ENCODE assay signal across 20 cellular contexts in genomic region chr1:42639116-42639515, GRCh38. TPM values are rescaled to one million over a fixed set of nuclear protein-coding genes. Genes with fewer than 3 reads are reported as not detected.
DNase-seq lines count a peak whose midpoint lies in the region; ATAC-seq and TF ChIP-seq lines count a peak whose summit lies in the region.
"Had no signal": no experiment of that assay in that cellular context is flagged by ENCODE, and none has a peak within 500 bp of the region (broad histone marks: within the 10 kb centered on the region; RNA-seq: fewer than 3 reads in every experiment).

No MANE protein-coding gene starts in this region.

- H3K9ac ChIP-seq in GM23248 (no peak overlapping the region), trophoblast cell (ENCODE audit: low read length) (no peak overlapping the region)

- ATAC-seq in GM21423 (IDR thresholded peaks at IDR 0.05; ENCODE audit: unreplicated experiment) (no peak), HG03565 (IDR thresholded peaks at IDR 0.05; ENCODE audit: unreplicated experiment) (no peak)
- ATAC-seq: A549, HCT116, SK-N-SH treated with all-trans-retinoic acid at 6 μM for 48 hours had no signal

- H3K9me2 ChIP-seq in GM23248 (ENCODE audit: insufficient read depth) = no peaks in the 10 kb centered on the region

- H2BK120ac ChIP-seq in trophoblast cell (ENCODE audit: insufficient read depth, low read length, poor library complexity) = no peak overlapping the region

- no peak overlapping the region for H3K4me3 ChIP-seq in GM23248
- no peak overlapping the region for H3K4me3 ChIP-seq in WERI-Rb-1 (ENCODE audit: low read depth, low read length)
- H3K4me3 ChIP-seq in choroid plexus epithelial cell (ENCODE audit: low read depth, low read length) = no peak overlapping the region
- no peak overlapping the region for H3K4me3 ChIP-seq in trophoblast cell (ENCODE audit: low read depth, low read length)
- no peak overlapping the region for H3K4me3 ChIP-seq in left ventricle myocardium inferior
- H3K4me3 ChIP-seq: A549 had no signal

- intact Hi-C loops in left ventricle myocardium inferior (cut with micrococcal nuclease) = no loop called here

- H3K4me1 ChIP-seq in GM23248 (ENCODE audit: insufficient read depth) (no peaks in the 10 kb centered on the region), trophoblast cell (ENCODE audit: control insufficient read depth in 1 of 2, insufficient read depth in 2 of 2, low read length in 2 of 2) (no peaks in the 10 kb centered on the region), left ventricle myocardium inferior (no peaks in the 10 kb centered on the region)
- H3K4me1 ChIP-seq: A549, BE2C had no signal

- no peaks in the 10 kb centered on the region for H3K9me3 ChIP-seq in GM23248 (ENCODE audit: low read depth)
- H3K9me3 ChIP-seq in WERI-Rb-1 (ENCODE audit: severe bottlenecking) = peaks cover 2% of the 10 kb centered on the region
- no peaks in the 10 kb centered on the region for H3K9me3 ChIP-seq in trophoblast cell (ENCODE audit: insufficient read depth, low read depth, low read length)
- H3K9me3 ChIP-seq in left ventricle myocardium inferior (replicated peaks) = no peaks in the 10 kb centered on the region
- H3K9me3 ChIP-seq: A549, BE2C had no signal

- H4K20me1 ChIP-seq in GM23248 (ENCODE audit: insufficient read depth) = no peaks in the 10 kb centered on the region

- no peak overlapping the region for H2AK5ac ChIP-seq in trophoblast cell (ENCODE audit: low read length)

- H3K36me3 ChIP-seq in GM23248 (ENCODE audit: low read depth) = no peaks in the 10 kb centered on the region
- no peaks in the 10 kb centered on the region for H3K36me3 ChIP-seq in WERI-Rb-1
- H3K36me3 ChIP-seq in trophoblast cell (ENCODE audit: control insufficient read depth in 1 of 2, insufficient read depth in 2 of 2, low read length in 2 of 2) = no peaks in the 10 kb centered on the region
- H3K36me3 ChIP-seq in left ventricle myocardium inferior = no peaks in the 10 kb centered on the region
- H3K36me3 ChIP-seq: BE2C had no signal

- no peak overlapping the region for H3K18ac ChIP-seq in trophoblast cell (ENCODE audit: low read length)

- no peak overlapping the region for H2BK5ac ChIP-seq in trophoblast cell (ENCODE audit: low read depth, low read length, poor library complexity)

- H4K12ac ChIP-seq in trophoblast cell (ENCODE audit: low read depth, low read length) = no peak overlapping the region

- H3K23ac ChIP-seq in trophoblast cell (ENCODE audit: low read length) = no peak overlapping the region

- no peaks in the 10 kb centered on the region for H3K27me3 ChIP-seq in GM23248 (replicated peaks; ENCODE audit: insufficient read depth)
- H3K27me3 ChIP-seq in WERI-Rb-1 (ENCODE audit: insufficient read depth, low read depth, severe bottlenecking) = no peaks in the 10 kb centered on the region
- H3K27me3 ChIP-seq in trophoblast cell (ENCODE audit: insufficient read depth, low read length) = no peaks in the 10 kb centered on the region
- no peaks in the 10 kb centered on the region for H3K27me3 ChIP-seq in left ventricle myocardium inferior (ENCODE audit: low read depth)
- H3K27me3 ChIP-seq: BE2C had no signal

- no peaks in the 10 kb centered on the region for H3K79me1 ChIP-seq in trophoblast cell (ENCODE audit: low read length)

- no peak overlapping the region for H4K91ac ChIP-seq in trophoblast cell (ENCODE audit: low read depth, low read length)

- no peak overlapping the region for H2BK12ac ChIP-seq in trophoblast cell (ENCODE audit: low read length)

- H3K4ac ChIP-seq in trophoblast cell (ENCODE audit: low read depth, low read length) = no peak overlapping the region

- H3K79me2 ChIP-seq in GM23248 (ENCODE audit: insufficient read depth) (no peaks in the 10 kb centered on the region), trophoblast cell (ENCODE audit: control insufficient read depth, insufficient read depth, low read length, poor library complexity) (no peaks in the 10 kb centered on the region)

- in situ Hi-C loops in GM23248 (cut with MboI) = no loop called here

- TF ChIP-seq CTCF in WERI-Rb-1 (IDR thresholded peaks at IDR 0.05; ENCODE audit: low read depth, low read length) (no peak), choroid plexus epithelial cell (conservative IDR thresholded peaks at IDR 0.05; ENCODE audit: low read depth, low read length) (no peak), left ventricle myocardium inferior (IDR thresholded peaks at IDR 0.05; ENCODE audit: borderline replicate concordance) (no peak)

- no peak overlapping the region for H3K14ac ChIP-seq in trophoblast cell (ENCODE audit: low read length)

- H3K4me2 ChIP-seq in GM23248 (ENCODE audit: unreplicated experiment) (no peak overlapping the region), trophoblast cell (ENCODE audit: low read length) (no peak overlapping the region)
- H3K4me2 ChIP-seq: A549 had no signal

- H2AFZ ChIP-seq in GM23248 (no peak overlapping the region), trophoblast cell (ENCODE audit: insufficient read depth, low read length, poor library complexity) (no peak overlapping the region)

- H3F3A ChIP-seq in GM23248 (ENCODE audit: insufficient read depth) = no peaks in the 10 kb centered on the region

- H3K27ac ChIP-seq in GM23248 (no peak overlapping the region), WERI-Rb-1 (peak overlapping the region; percentile 34), trophoblast cell (ENCODE audit: low read depth, low read length) (no peak overlapping the region), left ventricle myocardium inferior (replicated peaks) (no peak overlapping the region)
- H3K27ac ChIP-seq: A549 had no signal

- peak; percentile 16 for DNase-seq in GM23248
- no peak for DNase-seq in WERI-Rb-1
- DNase-seq in choroid plexus epithelial cell (ENCODE audit: low read depth) = peak; percentile 24
- peak; percentile 4 to 54 for DNase-seq in trophoblast cell
- no peak for DNase-seq in COR-L47 (lab: John Stamatoyannopoulos, UW)
- no peak for DNase-seq in left ventricle myocardium inferior
- DNase-seq: BE2C; DMS153; MM.1S; NCI-H1048; NCI-H1417 treated with DMSO at 0.1 percent for 48 hours; NCI-H187 treated with DMSO at 0.1 percent for 48 hours; NCI-H510A; NK-92 treated with Interleukin-12 subunit alpha and Interleukin-12 subunit beta, amount 100 ng/mL, for 24 hours; SIG-M5 had no signal

- H4K8ac ChIP-seq in trophoblast cell (ENCODE audit: low read depth, low read length) = no peak overlapping the region

RNA-seq across cellular contexts. Expression of gene PPIH, which starts 19.1 kb away (rescaled TPM):
- total RNA-seq in GM23248 (2014; rRNA removed; shearing (Covaris generic)) = 22.7 and 35.9 TPM in 2 replicates
- 35.1 and 37.1 TPM in 2 replicates for polyA plus RNA-seq in GM23248 (2016; fragmentation: Nextera tagmentation; extraction: Ambion mirVana)
- 67.5 and 68.6 TPM in 2 replicates for polyA plus RNA-seq in trophoblast cell (2013)
- total RNA-seq in left ventricle myocardium inferior = 21.0 TPM

RNA-seq across cellular contexts. Expression of gene YBX1, which starts 43.1 kb away (rescaled TPM):
- 665 and 762 TPM in 2 replicates for total RNA-seq in GM23248 (2014; rRNA removed; shearing (Covaris generic))
- polyA plus RNA-seq in GM23248 (2016; fragmentation: Nextera tagmentation; extraction: Ambion mirVana) = 480 and 496 TPM in 2 replicates
- polyA plus RNA-seq in trophoblast cell (2013) = 704 and 749 TPM in 2 replicates
- 754 TPM for total RNA-seq in left ventricle myocardium inferior

Comparison
In these comparisons a context has a peak if more than half of its experiments do, and no peak if none do; other contexts are left out.
1. DNase-seq: peak in GM23248 (single experiment), choroid plexus epithelial cell (single experiment) and trophoblast cell (2 of 2); none in WERI-Rb-1 (single experiment), COR-L47 (single experiment) and left ventricle myocardium inferior (single experiment).